In genomic region chr11:47269002-47269828, GRCh38 we compare ENCODE assay signal across 1 cellular context.
TF ChIP-seq lines count a peak whose summit lies in the region.

No MANE protein-coding gene starts in this region.

TF ChIP-seq in HEK293, 187 proteins besides CTCF, POLR2A, EP300 and RAD21 (continued from another document):
- no peak for TF ChIP-seq ZNF157 (tag by site-specific recombination; IDR thresholded peaks at IDR 0.05)
- TF ChIP-seq GFI1B (tag by site-specific recombination; IDR thresholded peaks at IDR 0.05): no peak
- no peak for TF ChIP-seq ZNF132 (tag by site-specific recombination; IDR thresholded peaks at IDR 0.05; ENCODE audit: borderline replicate concordance)
- no peak for TF ChIP-seq ZNF701 (tag by site-specific recombination; IDR thresholded peaks at IDR 0.05)
- no peak for TF ChIP-seq ZNF19 (tag by site-specific recombination; IDR thresholded peaks at IDR 0.05; ENCODE audit: low read depth)
- no peak for TF ChIP-seq ZNF404 (tag by site-specific recombination; IDR thresholded peaks at IDR 0.05)
- TF ChIP-seq WT1 (tag by site-specific recombination; IDR thresholded peaks at IDR 0.05): no peak
- no peak for TF ChIP-seq ZNF660 (tag by site-specific recombination; IDR thresholded peaks at IDR 0.05)
- TF ChIP-seq ZNF155 (tag by site-specific recombination; IDR thresholded peaks at IDR 0.05): no peak
- TF ChIP-seq ZNF580 (tag by site-specific recombination; IDR thresholded peaks at IDR 0.05): peak; percentile 97
- no peak for TF ChIP-seq ZNF302 (tag by site-specific recombination; IDR thresholded peaks at IDR 0.05; ENCODE audit: low read depth)
- no peak for TF ChIP-seq ZNF174 (tag by site-specific recombination; IDR thresholded peaks at IDR 0.05)
- no peak for TF ChIP-seq ZNF354C (tag by site-specific recombination; IDR thresholded peaks at IDR 0.05; ENCODE audit: borderline replicate concordance, low read depth)
- TF ChIP-seq PRDM2 (tag by site-specific recombination; IDR thresholded peaks at IDR 0.05; ENCODE audit: borderline replicate concordance): no peak
